In genomic region chr14:90697146-90697545, GRCh38 we compare ENCODE assay signal across 10 cellular contexts.
DNase-seq lines count a peak whose midpoint lies in the region; ATAC-seq, FAIRE-seq and TF ChIP-seq lines count a peak whose summit lies in the region.
"Had no signal": no experiment of that assay in that cellular context is flagged by ENCODE, and none has a peak within 500 bp of the region (broad histone marks: within the 10 kb centered on the region; RNA-seq: fewer than 3 reads in every experiment).

No MANE protein-coding gene starts in this region.

- CTCF ChIA-PET in HepG2 (lab: Yijun Ruan, JAX; ENCODE audit: low intra/inter-chr PET ratio, low total read pairs): interaction anchor here (1.9 to 2.1 kb wide), 2 partner anchors 297 to 395 kb away, joined by 9 to 44 read pairs; no protein-coding TSS in a partner anchor

- no peak for TF ChIP-seq POLR2A in HepG2 (IDR thresholded peaks at IDR 0.05; ENCODE audit: insufficient read depth in 1 of 2, low read depth in 2 of 2, low read length in 2 of 2)

- H3K9me3 Mint-ChIP-seq in stimulated activated naive B cell treated with anti-CD40 and anti-IgM and Interleukin-4, amounts not matched to agents 10 μg/mL and 1 μg/mL and 100 μg/mL, for 72 hours: no peaks in the 10 kb centered on the region
- H3K9me3 Mint-ChIP-seq: effector memory CD8-positive, alpha-beta T cell had no signal

- FAIRE-seq in HepG2 (lab: Jason Lieb, UNC): no peak
- no peak for FAIRE-seq in small intestine (lab: Jason Lieb, UNC)

- 0 out of 2 replicates have a peak overlapping the region, but pooled peaks have one; percentile 38 for H3K4me2 ChIP-seq in HepG2 (ENCODE audit: low read depth, low read length)

- H3K4me1 Mint-ChIP-seq in stimulated activated naive B cell treated with anti-CD40 and anti-IgM and Interleukin-4, amounts not matched to agents 10 μg/mL and 1 μg/mL and 100 μg/mL, for 72 hours: peaks cover 0 to 3% of the 10 kb centered on the region in 2 donors
- H3K4me1 Mint-ChIP-seq in T-helper 17 cell: peaks cover 9% of the 10 kb centered on the region

- no TSS peak for BruUV-seq in HepG2 (replicated peaks; lab: Mats Ljungman, UMichigan)

- DNase-seq in HepG2 (ENCODE audit: low spot score): no peak
- DNase-seq in stimulated activated naive B cell treated with anti-CD40 and anti-IgM and Interleukin-4, amounts not matched to agents 10 μg/mL and 1 μg/mL and 100 μg/mL, for 72 hours: no peak
- DNase-seq in T-helper 17 cell: no peak
- DNase-seq in small intestine: no peak

- intact Hi-C loops in HepG2 (cut with micrococcal nuclease; ENCODE audit: unreplicated experiment): loop anchor here (1.0 kb wide), 2 partner anchors 298 to 408 kb away; no protein-coding TSS in a partner anchor

- no peak overlapping the region for H3K4me3 Mint-ChIP-seq in stimulated activated naive B cell treated with anti-CD40 and anti-IgM and Interleukin-4, amounts not matched to agents 10 μg/mL and 1 μg/mL and 100 μg/mL, for 72 hours
- H3K4me3 Mint-ChIP-seq in T-helper 17 cell: no peak overlapping the region
- H3K4me3 Mint-ChIP-seq: effector memory CD8-positive, alpha-beta T cell had no signal

- no peaks in the 10 kb centered on the region for H3K27me3 Mint-ChIP-seq in stimulated activated naive B cell treated with anti-CD40 and anti-IgM and Interleukin-4, amounts not matched to agents 10 μg/mL and 1 μg/mL and 100 μg/mL, for 72 hours
- peaks cover 5% of the 10 kb centered on the region for H3K27me3 Mint-ChIP-seq in T-helper 17 cell
- H3K27me3 Mint-ChIP-seq: effector memory CD8-positive, alpha-beta T cell had no signal

- H3K27me3 ChIP-seq in HepG2 (ENCODE audit: control insufficient read depth in 1 of 2, insufficient read depth in 2 of 2, low read length in 2 of 2) (no peaks in the 10 kb centered on the region), small intestine (ENCODE audit: control insufficient read depth in 2 of 2, insufficient read depth in 2 of 2, low read length in 2 of 2) (no peaks in the 10 kb centered on the region)

- ATAC-seq in GM18868 (IDR thresholded peaks at IDR 0.05; ENCODE audit: unreplicated experiment) (peak; percentile 12), HepG2 (peak; percentile 41; the same call in 1 of the 3 replicates), HG02798 (IDR thresholded peaks at IDR 0.05; ENCODE audit: poor library complexity, unreplicated experiment) (no peak), T-helper 17 cell (no peak), HG02571 (IDR thresholded peaks at IDR 0.05; ENCODE audit: unreplicated experiment) (no peak)
- ATAC-seq in stimulated activated naive B cell treated with anti-CD40 and anti-IgM and Interleukin-4, amounts not matched to agents 10 μg/mL and 1 μg/mL and 100 μg/mL, for 72 hours (replicated peaks): peak; percentile 22 to 27

- 29% methylated on average over 2 of the region's 2 CpGs for WGBS in HepG2 (ENCODE audit: low lambda C conversion rate)
- 53 to 69% (median 59%) methylated on average over 2 of the region's 2 CpGs for WGBS in small intestine, 3 donors

- no peak for TF ChIP-seq CTCF in VCaP (conservative IDR thresholded peaks at IDR 0.05)
- TF ChIP-seq CTCF in HepG2 (CRISPR knock-in tag; IDR thresholded peaks at IDR 0.05): no peak

- no peaks in the 10 kb centered on the region for H4K20me1 ChIP-seq in HepG2 (ENCODE audit: insufficient read depth, low read length)

- no peaks in the 10 kb centered on the region for H3K36me3 Mint-ChIP-seq in stimulated activated naive B cell treated with anti-CD40 and anti-IgM and Interleukin-4, amounts not matched to agents 10 μg/mL and 1 μg/mL and 100 μg/mL, for 72 hours
- no peaks in the 10 kb centered on the region for H3K36me3 Mint-ChIP-seq in T-helper 17 cell (ENCODE audit: low read depth)

- H3K27ac Mint-ChIP-seq in stimulated activated naive B cell treated with anti-CD40 and anti-IgM and Interleukin-4, amounts not matched to agents 10 μg/mL and 1 μg/mL and 100 μg/mL, for 72 hours: no peak overlapping the region
- H3K27ac Mint-ChIP-seq in T-helper 17 cell: no peak overlapping the region
- H3K27ac Mint-ChIP-seq: effector memory CD8-positive, alpha-beta T cell had no signal

- no peaks in the 10 kb centered on the region for H3K9me3 ChIP-seq in HepG2 (ENCODE audit: low read length)
- no peaks in the 10 kb centered on the region for H3K9me3 ChIP-seq in T-helper 17 cell (ENCODE audit: control insufficient read depth, low read length, poor library complexity, severe bottlenecking)
- no peaks in the 10 kb centered on the region for H3K9me3 ChIP-seq in small intestine (ENCODE audit: control insufficient read depth, low read depth)

- H3K4me1 ChIP-seq in HepG2 (ENCODE audit: insufficient read depth, low read length) (no peaks in the 10 kb centered on the region), small intestine (ENCODE audit: control insufficient read depth in 2 of 2, insufficient read depth in 1 of 2, low read depth in 1 of 2, low read length in 1 of 2) (no peaks in the 10 kb centered on the region)

- no peaks in the 10 kb centered on the region for H3K79me2 ChIP-seq in HepG2 (ENCODE audit: insufficient read depth, low read length)

- H2AFZ ChIP-seq in HepG2 (ENCODE audit: low read length): no peak overlapping the region

- H3K27ac ChIP-seq in VCaP (peak overlapping the region; percentile 78), HepG2 (ENCODE audit: extremely low read length, insufficient read depth, low read length) (no peak overlapping the region), small intestine (ENCODE audit: low read depth in 1 of 2, low read length in 1 of 2) (no peak overlapping the region)
- H3K27ac ChIP-seq: WERI-Rb-1 had no signal

- H3K9ac ChIP-seq in HepG2 (ENCODE audit: insufficient read depth, low read depth, low read length): no peak overlapping the region

- H3K4me3 ChIP-seq in HepG2 (replicated peaks in 1 of 3; ENCODE audit: insufficient read depth in 1 of 3, low read depth in 2 of 3, low read length in 3 of 3) (no peak overlapping the region), small intestine (ENCODE audit: low read depth in 1 of 2, low read length in 2 of 2) (no peak overlapping the region)

- no peak for TF ChIP-seq EP300 in HepG2 (IDR thresholded peaks at IDR 0.05; ENCODE audit: low read depth in 2 of 2, low read length in 2 of 2)
- no peak for TF ChIP-seq EP300 in HepG2 (CRISPR knock-in tag; IDR thresholded peaks at IDR 0.05; ENCODE audit: borderline replicate concordance)

- in situ Hi-C loops in HepG2 (cut with HindIII; ENCODE audit: extremely low pct_ligation_motif_present, low pct_unique_long_range_greater_than_20kb): loop anchor here (5.0 to 10.0 kb wide), 2 partner anchors 292 to 395 kb away; no protein-coding TSS in a partner anchor

- POLR2A ChIA-PET in HepG2 (lab: Yijun Ruan, JAX): interaction anchor here (0.8 to 0.9 kb wide), 2 partner anchors 196 to 313 kb away, joined by 3 read pairs; no protein-coding TSS in a partner anchor

- TF ChIP-seq RAD21 in HepG2 (CRISPR knock-in tag; IDR thresholded peaks at IDR 0.05): no peak

- H3K36me3 ChIP-seq in HepG2 (replicated peaks in 1 of 2; ENCODE audit: control insufficient read depth in 1 of 2, insufficient read depth in 2 of 2, low read length in 2 of 2) (no peaks in the 10 kb centered on the region), small intestine (ENCODE audit: control insufficient read depth in 2 of 2, insufficient read depth in 2 of 2, low read length in 2 of 2) (no peaks in the 10 kb centered on the region)

TF ChIP-seq in HepG2, 621 proteins besides CTCF, POLR2A, EP300 and RAD21:
- TF ChIP-seq ATF4 (CRISPR knock-in tag; IDR thresholded peaks at IDR 0.05): 0 out of 4 replicates have a peak, but pooled peaks of 1 of the 2 experiments have one; percentile 3
- TF ChIP-seq TAF1 (CRISPR knock-in tag; IDR thresholded peaks at IDR 0.05): no peak

Comparison
In these comparisons a context has a peak if more than half of its experiments do, and no peak if none do; other contexts are left out.
1. ATAC-seq: peak in GM18868 (single experiment), HepG2 (single experiment) and stimulated activated naive B cell treated with anti-CD40 and anti-IgM and Interleukin-4, amounts not matched to agents 10 μg/mL and 1 μg/mL and 100 μg/mL, for 72 hours (2 of 2); none in HG02798 (single experiment), T-helper 17 cell (single experiment) and HG02571 (single experiment).